ENCODE assay signal across 8 cellular contexts in genomic region chr5:100828071-100828689, GRCh38.
DNase-seq lines count a peak whose midpoint lies in the region; ATAC-seq and TF ChIP-seq lines count a peak whose summit lies in the region.

No MANE protein-coding gene starts in this region.

- TF ChIP-seq CTCF in CD14-positive monocyte (IDR thresholded peaks at IDR 0.05) (no peak), neutrophil (IDR thresholded peaks at IDR 0.05) (no peak), adrenal gland (IDR thresholded peaks at IDR 0.05) (no peak)

- H3K4me1 Mint-ChIP-seq in CD14-positive monocyte = peaks cover 33% of the 10 kb centered on the region
- peaks cover 47% of the 10 kb centered on the region for H3K4me1 Mint-ChIP-seq in activated T-helper 2 cell treated with anti-CD3 and anti-CD28 coated beads, Interferon-gamma antibody, Interleukin-2, Interleukin-4, amounts not matched to agents 10 μg/mL and 5 μg/mL and 100 μg/mL, durations not matched to agents 14 hours and 24 hours and 36 hours (ENCODE audit: low read depth)

- H3K36me3 ChIP-seq in neutrophil (peaks cover 8% of the 10 kb centered on the region), adrenal gland (replicated peaks in 1 of 2) (no peaks in the 10 kb centered on the region)

- H3K27ac Mint-ChIP-seq in CD14-positive monocyte = peak overlapping the region; percentile 85 to 96 (median 90)
- peak overlapping the region; percentile 79 for H3K27ac Mint-ChIP-seq in activated T-helper 2 cell treated with anti-CD3 and anti-CD28 coated beads, Interferon-gamma antibody, Interleukin-2, Interleukin-4, amounts not matched to agents 10 μg/mL and 5 μg/mL and 100 μg/mL, durations not matched to agents 14 hours and 24 hours and 36 hours

- TF ChIP-seq POLR2A in adrenal gland (IDR thresholded peaks at IDR 0.05) = no peak

- no peaks in the 10 kb centered on the region for H3K9me3 ChIP-seq in neutrophil
- H3K9me3 ChIP-seq in adrenal gland (replicated peaks in 1 of 3) = no peaks in the 10 kb centered on the region

- H3K27me3 ChIP-seq in neutrophil = no peaks in the 10 kb centered on the region
- no peaks in the 10 kb centered on the region for H3K27me3 ChIP-seq in adrenal gland

- WGBS in adrenal gland, 4 donors = 49 to 63% (median 60%) methylated on average over 6 of the region's 6 CpGs

- DNase-seq in CD14-positive monocyte (ENCODE audit: low spot score) = peak; percentile 48
- DNase-seq in activated T-helper 2 cell treated with anti-CD3 and anti-CD28 coated beads, Interferon-gamma antibody, Interleukin-2, Interleukin-4, amounts not matched to agents 10 μg/mL and 5 μg/mL and 100 μg/mL, durations not matched to agents 14 hours and 24 hours and 36 hours (ENCODE audit: low spot score) = no peak
- no peak for DNase-seq in COLO668 (lab: John Stamatoyannopoulos, UW; ENCODE audit: unreplicated experiment)
- no peak for DNase-seq in activated CD4-positive, CD25-positive, alpha-beta regulatory T cell treated with anti-CD3 and anti-CD28 coated beads, Interleukin-2, amount 50 U/mL, for 72 hours
- DNase-seq in adrenal gland = no peak

- intact Hi-C loops in CD14-positive monocyte (cut with micrococcal nuclease) = loop anchor here (5.0 to 10.0 kb wide), 2 partner anchors 53 to 74 kb away; partner anchors contain the start of gene ST8SIA4 (in 1 of the 2)
- intact Hi-C loops in activated T-helper 2 cell treated with anti-CD3 and anti-CD28 coated beads, Interferon-gamma antibody, Interleukin-2, Interleukin-4, amounts not matched to agents 10 μg/mL and 5 μg/mL and 100 μg/mL, durations not matched to agents 14 hours and 24 hours and 36 hours (cut with micrococcal nuclease) = no loop called here
- intact Hi-C loops in adrenal gland (cut with DNase I) = no loop called here

- H3K4me3 ChIP-seq in neutrophil (ENCODE audit: low read depth in 1 of 2, low read length in 1 of 2) = no peak overlapping the region
- no peak overlapping the region for H3K4me3 ChIP-seq in adrenal gland

- H3K4me1 ChIP-seq in neutrophil (ENCODE audit: control insufficient read depth in 1 of 2, insufficient read depth in 1 of 2, low read depth in 1 of 2, low read length in 1 of 2) (peaks cover 13 to 24% of the 10 kb centered on the region in 2 experiments), adrenal gland (replicated peaks in 1 of 2) (peaks cover 0 to 3% of the 10 kb centered on the region in 2 donors)

- ATAC-seq in GM19043 (IDR thresholded peaks at IDR 0.05; ENCODE audit: low read depth, unreplicated experiment) (peak; percentile 71), HG03159 (IDR thresholded peaks at IDR 0.05; ENCODE audit: unreplicated experiment) (peak; percentile 89)

- peak overlapping the region; percentile 73 for H3K27ac ChIP-seq in neutrophil
- peak overlapping the region in 2 of 5 donors; percentile 12 to 28 for H3K27ac ChIP-seq in adrenal gland

- peaks cover 0 to 2% (median 0%) of the 10 kb centered on the region in 3 donors for H3K27me3 Mint-ChIP-seq in CD14-positive monocyte (ENCODE audit: low read depth in 3 of 3)
- H3K27me3 Mint-ChIP-seq in activated T-helper 2 cell treated with anti-CD3 and anti-CD28 coated beads, Interferon-gamma antibody, Interleukin-2, Interleukin-4, amounts not matched to agents 10 μg/mL and 5 μg/mL and 100 μg/mL, durations not matched to agents 14 hours and 24 hours and 36 hours (ENCODE audit: low read depth) = no peaks in the 10 kb centered on the region

- peak overlapping the region; percentile 45 to 61 for H3K4me3 Mint-ChIP-seq in CD14-positive monocyte
- H3K4me3 Mint-ChIP-seq in activated T-helper 2 cell treated with anti-CD3 and anti-CD28 coated beads, Interferon-gamma antibody, Interleukin-2, Interleukin-4, amounts not matched to agents 10 μg/mL and 5 μg/mL and 100 μg/mL, durations not matched to agents 14 hours and 24 hours and 36 hours (ENCODE audit: low read depth) = peak overlapping the region; percentile 13

- no peaks in the 10 kb centered on the region for H3K9me3 Mint-ChIP-seq in CD14-positive monocyte
- H3K9me3 Mint-ChIP-seq in activated T-helper 2 cell treated with anti-CD3 and anti-CD28 coated beads, Interferon-gamma antibody, Interleukin-2, Interleukin-4, amounts not matched to agents 10 μg/mL and 5 μg/mL and 100 μg/mL, durations not matched to agents 14 hours and 24 hours and 36 hours = no peaks in the 10 kb centered on the region

- peaks cover 12 to 23% of the 10 kb centered on the region in 2 donors for H3K36me3 Mint-ChIP-seq in CD14-positive monocyte
- H3K36me3 Mint-ChIP-seq in activated T-helper 2 cell treated with anti-CD3 and anti-CD28 coated beads, Interferon-gamma antibody, Interleukin-2, Interleukin-4, amounts not matched to agents 10 μg/mL and 5 μg/mL and 100 μg/mL, durations not matched to agents 14 hours and 24 hours and 36 hours (ENCODE audit: low read depth) = peaks cover 53% of the 10 kb centered on the region

Comparison
In these comparisons a context has a peak if more than half of its experiments do, and no peak if none do; other contexts are left out.
1. intact Hi-C loops: an anchor here in CD14-positive monocyte (5.0 to 10.0 kb wide); none called in activated T-helper 2 cell treated with anti-CD3 and anti-CD28 coated beads, Interferon-gamma antibody, Interleukin-2, Interleukin-4, amounts not matched to agents 10 μg/mL and 5 μg/mL and 100 μg/mL, durations not matched to agents 14 hours and 24 hours and 36 hours and adrenal gland.